26 cellular contexts compared by ENCODE assay signal in genomic region chr4:73674451-73674919, GRCh38. TPM values are rescaled to one million over a fixed set of nuclear protein-coding genes. Genes with fewer than 3 reads are reported as not detected.
DNase-seq lines count a peak whose midpoint lies in the region; ATAC-seq, FAIRE-seq and TF ChIP-seq lines count a peak whose summit lies in the region.
"Had no signal": no experiment of that assay in that cellular context is flagged by ENCODE, and none has a peak within 500 bp of the region (broad histone marks: within the 10 kb centered on the region; RNA-seq: fewer than 3 reads in every experiment).

No MANE protein-coding gene starts in this region.

- DNase-seq in Right ventricle myocardium inferior (ENCODE audit: missing footprints) (peak; percentile 67), cardiac septum (ENCODE audit: low spot score) (no peak), bronchial epithelial cell (ENCODE audit: low read depth) (peak; percentile 98), foreskin keratinocyte (peak; percentile 85 to 90), stromal cell of bone marrow (ENCODE audit: low read depth) (peak; percentile 33), NCI-H1436 treated with DMSO at 0.1 percent for 48 hours (lab: John Stamatoyannopoulos, UW) (no peak), NCI-H1930 (lab: John Stamatoyannopoulos, UW) (no peak), H54 (ENCODE audit: insufficient read length, low spot score) (no peak)
- DNase-seq: 8988T; activated CD4-positive, alpha-beta T cell treated with anti-CD3 and anti-CD28 coated beads, Interleukin-2, amount 50 U/mL, for 4 hours; activated naive CD4-positive, alpha-beta T cell treated with Interleukin-2 at 50 U/mL for 16 hours; effector memory CD4-positive, alpha-beta T cell; islet precursor cell; NCI-H2171; NCI-H526 treated with DMSO at 0.1 percent for 48 hours; right lobe of liver; testis; WERI-Rb-1 had no signal

- intact Hi-C loops in Right ventricle myocardium inferior (cut with DNase I) (no loop called here), cardiac septum (cut with DNase I) (no loop called here)

- no peak for TF ChIP-seq CTCF in bronchial epithelial cell (IDR thresholded peaks at IDR 0.05; ENCODE audit: insufficient read depth, low read length, severe bottlenecking)
- TF ChIP-seq CTCF in foreskin keratinocyte (conservative IDR thresholded peaks at IDR 0.05), result no peak

- H3K4me1 ChIP-seq in foreskin keratinocyte, result peaks cover 28% of the 10 kb centered on the region
- H3K4me1 ChIP-seq: BLaER1 had no signal

- peak; percentile 93 for FAIRE-seq in bronchial epithelial cell (lab: Jason Lieb, UNC)
- FAIRE-seq in H54 (lab: Jason Lieb, UNC), result no peak
- FAIRE-seq: D721Med, GM18507 had no signal

- no peaks in the 10 kb centered on the region for H3K36me3 ChIP-seq in bronchial epithelial cell (ENCODE audit: control insufficient read depth, insufficient read depth, low read length)
- H3K36me3 ChIP-seq: BLaER1, right lobe of liver, SJSA1, vagina, WERI-Rb-1 had no signal

- TF ChIP-seq POLR2A in H54 (IDR thresholded peaks at IDR 0.05; ENCODE audit: low read depth, low read length), result no peak

- H3K4me3 ChIP-seq in bronchial epithelial cell (ENCODE audit: low read depth, low read length), result no peak overlapping the region
- H3K4me3 ChIP-seq: BLaER1, hepatocyte, right lobe of liver, SJSA1, testis, vagina had no signal

- H3K27me3 ChIP-seq in bronchial epithelial cell (ENCODE audit: control insufficient read depth, insufficient read depth, low read length) (no peaks in the 10 kb centered on the region), foreskin keratinocyte (no peaks in the 10 kb centered on the region)
- H3K27me3 ChIP-seq: BLaER1, hepatocyte, right lobe of liver, SJSA1, testis, vagina had no signal

- peak overlapping the region; percentile 92 for H3K27ac ChIP-seq in foreskin keratinocyte
- H3K27ac ChIP-seq: BLaER1, hepatocyte, right lobe of liver, SJSA1, testis, vagina, WERI-Rb-1 had no signal

- ATAC-seq in Right ventricle myocardium inferior, result peak; percentile 68
- peak; percentile 57 for ATAC-seq in foreskin keratinocyte
- ATAC-seq: right lobe of liver had no signal

RNA-seq across cellular contexts. Expression of gene RASSF6, which starts 54.2 kb away (rescaled TPM):
- total RNA-seq in Right ventricle myocardium inferior (not detected), cardiac septum (not detected), bronchial epithelial cell (7.4 and 14.8 TPM in 2 replicates), foreskin keratinocyte (1.2 and 1.3 TPM in 2 replicates)
- polyA plus RNA-seq in foreskin keratinocyte, result 0.45 and 0.69 TPM in 2 replicates
- total RNA-seq: chondrocyte, osteoblast, SJSA1 had no signal

Comparison
In these comparisons a context has a peak if more than half of its experiments do, and no peak if none do; other contexts are left out.
1. DNase-seq: peak in Right ventricle myocardium inferior (single experiment), bronchial epithelial cell (single experiment), foreskin keratinocyte (2 of 2) and stromal cell of bone marrow (single experiment); none in cardiac septum (single experiment), NCI-H1436 treated with DMSO at 0.1 percent for 48 hours (single experiment), NCI-H1930 (0 of 2) and H54 (single experiment).